8 cellular contexts compared by ENCODE assay signal in genomic region chr11:73597340-73597955, GRCh38. TPM values are rescaled to one million over a fixed set of nuclear protein-coding genes. Genes with fewer than 3 reads are reported as not detected.
DNase-seq lines count a peak whose midpoint lies in the region; ATAC-seq and TF ChIP-seq lines count a peak whose summit lies in the region.

No MANE protein-coding gene starts in this region.

- ATAC-seq in HG03342 (IDR thresholded peaks at IDR 0.05; ENCODE audit: unreplicated experiment) = no peak

- no peak for TF ChIP-seq EP300 in stomach (IDR thresholded peaks at IDR 0.05)

- in situ Hi-C loops in HAP-1 (cut with MboI; ENCODE audit: low sequenced_read_pairs) = no loop called here

- H3K27me3 ChIP-seq in HAP-1 (ENCODE audit: low read depth) (no peaks in the 10 kb centered on the region), adrenal gland (no peaks in the 10 kb centered on the region), stomach (no peaks in the 10 kb centered on the region)

- intact Hi-C loops in adrenal gland (cut with DNase I) (no loop called here), stomach (cut with DNase I; ENCODE audit: low total_unique reads) (no loop called here)

- no peak for DNase-seq in AG04449 (ENCODE audit: low read depth, low spot score)
- no peak for DNase-seq in HAP-1 (ENCODE audit: low spot score in 2 of 2)
- DNase-seq in adrenal gland = peak in 1 of 7 donors; percentile 23
- DNase-seq in iPS-NIHi7 (ENCODE audit: extremely low spot score) = peak; percentile 31
- no peak for DNase-seq in stomach
- no peak for DNase-seq in SIG-M5 treated with dmso at 0.1 percent for 504 hours (lab: John Stamatoyannopoulos, UW; ENCODE audit: unreplicated experiment)
- DNase-seq in activated gamma-delta T cell treated with Interleukin-2 at 50 U/mL for 16 hours = no peak

- CTCF ChIA-PET in AG04449 (lab: Yijun Ruan, JAX) = interaction anchor here (1.1 to 1.5 kb wide), 2 partner anchors 28 to 64 kb away, joined by 3 to 7 read pairs; no protein-coding TSS in a partner anchor

- H3K9me3 ChIP-seq in HAP-1 (no peaks in the 10 kb centered on the region), adrenal gland (replicated peaks in 1 of 3) (no peaks in the 10 kb centered on the region), stomach (no peaks in the 10 kb centered on the region)

- H3K36me3 ChIP-seq in HAP-1 (replicated peaks) (no peaks in the 10 kb centered on the region; the same call in 1 of the 2 replicates), adrenal gland (replicated peaks in 1 of 2) (no peaks in the 10 kb centered on the region), stomach (no peaks in the 10 kb centered on the region)

- H3K4me1 ChIP-seq in HAP-1 = peaks cover 30% of the 10 kb centered on the region
- H3K4me1 ChIP-seq in adrenal gland (replicated peaks in 1 of 2) = peaks cover 10 to 13% of the 10 kb centered on the region in 2 donors
- peaks cover 8 to 41% (median 27%) of the 10 kb centered on the region in 4 donors for H3K4me1 ChIP-seq in stomach

- TF ChIP-seq CTCF in AG04449 (IDR thresholded peaks at IDR 0.05; ENCODE audit: insufficient read depth, low read length, missing control alignments) = no peak
- no peak for TF ChIP-seq CTCF in adrenal gland (IDR thresholded peaks at IDR 0.05)
- TF ChIP-seq CTCF in stomach (IDR thresholded peaks at IDR 0.05) = no peak

- H3K27ac ChIP-seq in adrenal gland (peak overlapping the region; percentile 24 to 90 (median 62)), stomach (peak overlapping the region; percentile 72 to 91 (median 85))

- TF ChIP-seq POLR2A in adrenal gland (IDR thresholded peaks at IDR 0.05) (no peak), stomach (IDR thresholded peaks at IDR 0.05) (no peak)

- WGBS in adrenal gland, 4 donors = 3 to 12% (median 3%) methylated on average over 10 to 27 of the region's 27 CpGs
- 2 to 13% (median 3%) methylated on average over 13 to 27 of the region's 27 CpGs for WGBS in stomach, 5 donors

- POLR2A ChIA-PET in AG04449 (lab: Yijun Ruan, JAX) = interaction anchor here (0.6 kb wide), 1 partner anchor 93 kb away, joined by 5 read pairs; no protein-coding TSS in a partner anchor

- peak overlapping the region; percentile 82 for H3K4me3 ChIP-seq in AG04449 (ENCODE audit: low read depth, low read length)
- H3K4me3 ChIP-seq in HAP-1 = peak overlapping the region; percentile 93
- H3K4me3 ChIP-seq in adrenal gland = peak overlapping the region; percentile 56 to 98 (median 73)
- peak overlapping the region; percentile 89 to 96 (median 91) for H3K4me3 ChIP-seq in stomach

RNA-seq across cellular contexts. Expression of gene FAM168A, which starts 0.5 kb away (rescaled TPM):
- total RNA-seq in adrenal gland = 10 to 100 TPM; 23.9 to 41.8 (median 35.7) TPM
- 10 to 100 TPM in 2 of 3 donors, 1 to 10 TPM in 1; 7.7 to 23.5 (median 14.2) TPM for polyA plus RNA-seq in adrenal gland
- total RNA-seq in stomach = 10 to 100 TPM in 3 of 5 donors, 1 to 10 TPM in 2; 4.9 to 25.4 (median 21.5) TPM
- 1 to 10 TPM; 4.3 to 5.5 (median 4.6) TPM for polyA plus RNA-seq in stomach

RNA-seq across cellular contexts. Expression of gene PLEKHB1, which starts 48.9 kb away (rescaled TPM):
- 1 to 10 TPM; 1.3 to 8.1 (median 2.2) TPM for total RNA-seq in adrenal gland
- 10 to 100 TPM in 1 of 3 donors, 1 to 10 TPM in 2; 3.0 to 11.2 (median 3.5) TPM for polyA plus RNA-seq in adrenal gland
- total RNA-seq in stomach = 10 to 100 TPM in 3 of 5 donors, 1 to 10 TPM in 1, not detected in 1; 5.3 to 90.1 (median 11.8) TPM
- polyA plus RNA-seq in stomach = 10 to 100 TPM in 2 of 3 donors, 1 to 10 TPM in 1; 5.9 to 30.8 (median 19.2) TPM
